ENCODE assay signal across 10 cellular contexts in genomic region chr4:89929425-89930272, GRCh38. TPM values are rescaled to one million over a fixed set of nuclear protein-coding genes. Genes with fewer than 3 reads are reported as not detected.
DNase-seq lines count a peak whose midpoint lies in the region; ATAC-seq and TF ChIP-seq lines count a peak whose summit lies in the region.
"Had no signal": no experiment of that assay in that cellular context is flagged by ENCODE, and none has a peak within 500 bp of the region (broad histone marks: within the 10 kb centered on the region; RNA-seq: fewer than 3 reads in every experiment).

No MANE protein-coding gene starts in this region.

- H3K27ac Mint-ChIP-seq in CD4-positive, CD25-positive, alpha-beta regulatory T cell = peak overlapping the region; percentile 35 to 92 (median 89)
- no peak overlapping the region for H3K27ac Mint-ChIP-seq in type B pancreatic cell

- H3K4me1 Mint-ChIP-seq in CD4-positive, CD25-positive, alpha-beta regulatory T cell = peaks cover 7 to 17% (median 11%) of the 10 kb centered on the region in 4 donors
- peaks cover 6% of the 10 kb centered on the region for H3K4me1 Mint-ChIP-seq in type B pancreatic cell (ENCODE audit: unreplicated experiment)

- peak overlapping the region; percentile 5 to 79 (median 58) for H3K4me3 Mint-ChIP-seq in CD4-positive, CD25-positive, alpha-beta regulatory T cell
- no peak overlapping the region for H3K4me3 Mint-ChIP-seq in type B pancreatic cell

- POLR2A ChIA-PET in HEK293T (lab: Yijun Ruan, JAX) = no interaction called here

- peak in 2 of 3 donors; percentile 74 to 77 for DNase-seq in CD4-positive, CD25-positive, alpha-beta regulatory T cell
- DNase-seq in astrocyte of the hippocampus (ENCODE audit: low read depth, low spot score) (peak; percentile 23), iPS-NIHi7 (ENCODE audit: extremely low spot score) (no peak), RKO (ENCODE audit: low spot score) (no peak), HEK293T (ENCODE audit: extremely low spot score) (no peak), type B pancreatic cell (ENCODE audit: extremely low spot score, unreplicated experiment) (no peak)
- DNase-seq: brain microvascular endothelial cell, NCI-H524 treated with DMSO at 0.1 percent for 48 hours had no signal

- no peak for TF ChIP-seq CTCF in type B pancreatic cell (conservative IDR thresholded peaks at IDR 0.05)

- H3K27me3 ChIP-seq in CD4-positive, CD25-positive, alpha-beta regulatory T cell (ENCODE audit: control insufficient read depth, insufficient read depth, low read length) = no peaks in the 10 kb centered on the region
- H3K27me3 ChIP-seq: brain microvascular endothelial cell had no signal

- H3K36me3 Mint-ChIP-seq in CD4-positive, CD25-positive, alpha-beta regulatory T cell = peaks cover 28% of the 10 kb centered on the region
- H3K36me3 Mint-ChIP-seq in type B pancreatic cell = no peaks in the 10 kb centered on the region

- H3K4me3 ChIP-seq in CD4-positive, CD25-positive, alpha-beta regulatory T cell (ENCODE audit: low read depth, low read length) = peak overlapping the region; percentile 66

- ATAC-seq in CD4-positive, CD25-positive, alpha-beta regulatory T cell (ENCODE audit: low read depth in 2 of 2) = peak; percentile 84 to 87
- ATAC-seq in GM19324 (IDR thresholded peaks at IDR 0.05; ENCODE audit: low FRiP score, unreplicated experiment) (peak; percentile 90), HG03108 (IDR thresholded peaks at IDR 0.05; ENCODE audit: unreplicated experiment) (peak; percentile 92)

- peaks cover 0 to 6% (median 2%) of the 10 kb centered on the region in 7 donors for H3K9me3 Mint-ChIP-seq in CD4-positive, CD25-positive, alpha-beta regulatory T cell
- peaks cover 14% of the 10 kb centered on the region for H3K9me3 Mint-ChIP-seq in type B pancreatic cell

- CTCF ChIA-PET in HEK293T (lab: Yijun Ruan, JAX) = no interaction called here

- H3K4me1 ChIP-seq in CD4-positive, CD25-positive, alpha-beta regulatory T cell (ENCODE audit: control insufficient read depth, insufficient read depth, low read length, poor library complexity, severe bottlenecking) = peaks cover 16% of the 10 kb centered on the region

- no peaks in the 10 kb centered on the region for H3K36me3 ChIP-seq in CD4-positive, CD25-positive, alpha-beta regulatory T cell (ENCODE audit: control insufficient read depth, insufficient read depth, low read length)
- H3K36me3 ChIP-seq: brain microvascular endothelial cell had no signal

- H3K9me3 ChIP-seq in CD4-positive, CD25-positive, alpha-beta regulatory T cell (ENCODE audit: control insufficient read depth in 2 of 2, low read length in 2 of 2) = no peaks in the 10 kb centered on the region

- no peaks in the 10 kb centered on the region for H3K27me3 Mint-ChIP-seq in CD4-positive, CD25-positive, alpha-beta regulatory T cell
- H3K27me3 Mint-ChIP-seq in type B pancreatic cell = no peaks in the 10 kb centered on the region

- peak overlapping the region; percentile 49 for H3K27ac ChIP-seq in CD4-positive, CD25-positive, alpha-beta regulatory T cell (ENCODE audit: insufficient read depth, low read length, poor library complexity, severe bottlenecking)
- H3K27ac ChIP-seq: brain microvascular endothelial cell had no signal

TF ChIP-seq in HEK293T, 16 proteins besides CTCF, POLR2A, EP300 and RAD21:
- TF ChIP-seq LEF1 (IDR thresholded peaks at IDR 0.05; ENCODE audit: borderline replicate concordance) (no peak), FOXM1 (IDR thresholded peaks at IDR 0.05; ENCODE audit: borderline replicate concordance) (no peak), FOXK2 (IDR thresholded peaks at IDR 0.05) (no peak), ELF4 (IDR thresholded peaks at IDR 0.05) (no peak), SUZ12 (IDR thresholded peaks at IDR 0.05) (no peak), FOXA1 (IDR thresholded peaks at IDR 0.05) (no peak), PKNOX1 (IDR thresholded peaks at IDR 0.05) (no peak), SP1 (IDR thresholded peaks at IDR 0.05) (no peak), CTBP1 (IDR thresholded peaks at IDR 0.05; ENCODE audit: borderline replicate concordance) (no peak), TARDBP (IDR thresholded peaks at IDR 0.05) (no peak), NFRKB (IDR thresholded peaks at IDR 0.05) (no peak), ARNT (IDR thresholded peaks at IDR 0.05) (no peak), ZNF384 (IDR thresholded peaks at IDR 0.05) (no peak), L3MBTL2 (conservative IDR thresholded peaks at IDR 0.05) (no peak), BHLHE40 (IDR thresholded peaks at IDR 0.05; ENCODE audit: borderline replicate concordance) (no peak), HDGF (IDR thresholded peaks at IDR 0.05; ENCODE audit: borderline replicate concordance) (no peak)

RNA-seq across cellular contexts. Expression of gene MMRN1, which starts 35.0 kb away (rescaled TPM):
- total RNA-seq in CD4-positive, CD25-positive, alpha-beta regulatory T cell = 2.0 TPM
- 1 to 10 TPM; 1.1 to 4.1 (median 2.0) TPM for polyA plus RNA-seq in CD4-positive, CD25-positive, alpha-beta regulatory T cell
- 0.17 and 4.7 TPM in 2 replicates for total RNA-seq in type B pancreatic cell (ENCODE audit: low replicate concordance)

Comparison
In these comparisons a context has a peak if more than half of its experiments do, and no peak if none do; other contexts are left out.
1. DNase-seq: peak in CD4-positive, CD25-positive, alpha-beta regulatory T cell (2 of 3) and astrocyte of the hippocampus (single experiment); none in iPS-NIHi7 (single experiment), RKO (single experiment), HEK293T (single experiment) and type B pancreatic cell (single experiment).
2. Peak in every context shown above with its lines, with median percentiles within 50 percentile points of each other: ATAC-seq.